ENCODE assay signal across 1 cellular context in genomic region chr1:38045431-38046332, GRCh38.
A peak's percentile ranks its signal among the peaks of the same experiment; 100 is the strongest.
TF ChIP-seq lines count a peak whose summit lies in the region.

No MANE protein-coding gene starts in this region.

TF ChIP-seq in WTC11, 78 proteins besides CTCF, POLR2A, EP300 and RAD21 (continued from another document):
- TF ChIP-seq EMX1 (CRISPR knock-in tag; IDR thresholded peaks at IDR 0.05) (no peak), ZNF121 (CRISPR knock-in tag; IDR thresholded peaks at IDR 0.05) (peak; percentile 73), CREM (CRISPR knock-in tag; IDR thresholded peaks at IDR 0.05) (no peak), AFF4 (CRISPR knock-in tag; IDR thresholded peaks at IDR 0.05; ENCODE audit: borderline replicate concordance) (no peak), ERG (CRISPR knock-in tag; IDR thresholded peaks at IDR 0.05) (no peak), IRF2 (CRISPR knock-in tag; IDR thresholded peaks at IDR 0.05; ENCODE audit: borderline replicate concordance, low read depth) (0 out of 2 replicates have a peak, but pooled peaks have one; percentile 69), TEAD4 (CRISPR knock-in tag; IDR thresholded peaks at IDR 0.05) (peak; percentile 81; the same call in 1 of the 2 replicates), SMAD4 (CRISPR knock-in tag; IDR thresholded peaks at IDR 0.05) (peak; percentile 87; the same call in 1 of the 2 replicates), ZNF263 (CRISPR knock-in tag; IDR thresholded peaks at IDR 0.05; ENCODE audit: low read depth) (no peak), ELF4 (CRISPR knock-in tag; IDR thresholded peaks at IDR 0.05; ENCODE audit: low read depth) (0 out of 2 replicates have a peak, but pooled peaks have one; percentile 49), ZNF416 (CRISPR knock-in tag; IDR thresholded peaks at IDR 0.05) (no peak), ATF3 (CRISPR knock-in tag; conservative IDR thresholded peaks at IDR 0.05) (peak; percentile 89), PRRX2 (CRISPR knock-in tag; IDR thresholded peaks at IDR 0.05) (no peak), ZNF671 (CRISPR knock-in tag; IDR thresholded peaks at IDR 0.05) (no peak), NR1H2 (CRISPR knock-in tag; IDR thresholded peaks at IDR 0.05) (0 out of 2 replicates have a peak, but pooled peaks have one; percentile 41), OVOL2 (CRISPR knock-in tag; IDR thresholded peaks at IDR 0.05; ENCODE audit: borderline replicate concordance) (no peak), PRDM15 (CRISPR knock-in tag; IDR thresholded peaks at IDR 0.05) (peak; percentile 73), ZNF532 (CRISPR knock-in tag; IDR thresholded peaks at IDR 0.05; ENCODE audit: borderline replicate concordance) (no peak), SMAD3 (CRISPR knock-in tag; IDR thresholded peaks at IDR 0.05; ENCODE audit: borderline replicate concordance) (0 out of 2 replicates have a peak, but pooled peaks have one; percentile 83), MXD4 (CRISPR knock-in tag; IDR thresholded peaks at IDR 0.05; ENCODE audit: borderline replicate concordance) (no peak), ZNF219 (CRISPR knock-in tag; IDR thresholded peaks at IDR 0.05; ENCODE audit: borderline replicate concordance) (peak; percentile 87), GABPB1 (CRISPR knock-in tag; IDR thresholded peaks at IDR 0.05) (no peak), ZNF423 (CRISPR knock-in tag; IDR thresholded peaks at IDR 0.05) (no peak), HMGA2 (CRISPR knock-in tag; IDR thresholded peaks at IDR 0.05) (no peak), E2F1 (CRISPR knock-in tag; IDR thresholded peaks at IDR 0.05) (peak; percentile 83), NFE2L1 (CRISPR knock-in tag; IDR thresholded peaks at IDR 0.05) (peak; percentile 96), FOXJ3 (CRISPR knock-in tag; IDR thresholded peaks at IDR 0.05; ENCODE audit: borderline replicate concordance) (no peak), CBFB (CRISPR knock-in tag; IDR thresholded peaks at IDR 0.05; ENCODE audit: low read depth) (no peak), ZMAT4 (CRISPR knock-in tag; IDR thresholded peaks at IDR 0.05) (no peak), FOXP1 (CRISPR knock-in tag; IDR thresholded peaks at IDR 0.05; ENCODE audit: borderline replicate concordance) (peak; percentile 98), GTF2I (CRISPR knock-in tag; conservative IDR thresholded peaks at IDR 0.05) (no peak), ATF6 (CRISPR knock-in tag; IDR thresholded peaks at IDR 0.05) (no peak), ZBTB21 (CRISPR knock-in tag; IDR thresholded peaks at IDR 0.05; ENCODE audit: borderline replicate concordance) (no peak), MLX (CRISPR knock-in tag; IDR thresholded peaks at IDR 0.05) (no peak)
